Comparison of ENCODE assay signal across 8 cellular contexts in the genomic region with DNA sequence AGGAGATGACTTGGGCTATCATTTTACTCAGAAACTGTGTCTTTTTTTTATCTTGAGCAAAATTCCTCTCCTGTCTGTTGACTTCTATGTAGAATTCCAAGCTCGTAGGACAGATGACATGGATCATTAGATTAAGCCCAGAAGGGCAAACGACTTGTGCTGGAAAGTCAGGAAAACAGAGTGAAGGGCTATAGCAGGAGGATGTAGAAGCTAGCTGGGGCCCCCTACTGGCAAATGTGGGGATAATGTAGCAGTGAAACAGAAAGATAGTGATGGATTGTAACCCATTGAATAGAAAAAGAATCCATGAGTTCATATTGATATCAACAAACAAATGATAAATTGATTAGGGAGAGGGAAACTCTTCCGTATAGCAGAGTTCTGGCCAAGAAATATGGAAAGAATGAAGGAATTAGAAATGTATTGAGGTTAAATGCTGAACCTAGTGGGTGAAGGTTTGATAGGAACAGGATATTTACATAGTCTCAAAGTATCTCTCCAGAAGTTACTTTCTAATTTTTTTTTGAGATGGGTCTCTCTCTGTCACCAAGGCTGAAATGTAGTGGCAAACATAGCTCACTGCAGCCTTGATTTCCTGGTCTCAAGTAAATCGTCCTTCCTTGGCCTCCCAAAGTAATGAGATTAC.
DNase-seq lines count a peak whose midpoint lies in the region; ATAC-seq, FAIRE-seq and TF ChIP-seq lines count a peak whose summit lies in the region.

No MANE protein-coding gene starts in this region.

- TF ChIP-seq CTCF in PC-3 (conservative IDR thresholded peaks at IDR 0.05; ENCODE audit: low read depth, low read length) (peak; percentile 75), cardiac fibroblast (IDR thresholded peaks at IDR 0.05; ENCODE audit: low read depth, low read length) (peak; percentile 91), HepG2 (CRISPR knock-in tag; IDR thresholded peaks at IDR 0.05) (peak; percentile 75), uterus (IDR thresholded peaks at IDR 0.05) (peak; percentile 46 to 74 (median 58))

- intact Hi-C loops in PC-3 (cut with micrococcal nuclease) = no loop called here
- intact Hi-C loops in HepG2 (cut with micrococcal nuclease; ENCODE audit: unreplicated experiment) = loop anchor here (2.0 to 5.0 kb wide), 2 partner anchors 75 to 152 kb away; no protein-coding TSS in a partner anchor
- intact Hi-C loops in uterus (cut with DNase I; ENCODE audit: low total_unique reads) = no loop called here

- H3F3A ChIP-seq in PC-3 (ENCODE audit: low read length, unreplicated experiment) = no peaks in the 10 kb centered on the region

- H2AFZ ChIP-seq in PC-3 (ENCODE audit: low read length) (no peak overlapping the region), HepG2 (ENCODE audit: low read length) (no peak overlapping the region)

- H3K4me1 ChIP-seq in PC-3 (ENCODE audit: insufficient read depth, low read length) (no peaks in the 10 kb centered on the region), HepG2 (ENCODE audit: insufficient read depth, low read length) (peaks cover 36% of the 10 kb centered on the region), uterus (no peaks in the 10 kb centered on the region)

- BruUV-seq in PC-3 (replicated peaks; lab: Mats Ljungman, UMichigan) (no TSS peak), HepG2 (replicated peaks; lab: Mats Ljungman, UMichigan) (no TSS peak)

- H3K79me2 ChIP-seq in PC-3 (ENCODE audit: low read length) (no peaks in the 10 kb centered on the region), HepG2 (ENCODE audit: insufficient read depth, low read length) (no peaks in the 10 kb centered on the region)

- H3K36me3 ChIP-seq in PC-3 (ENCODE audit: low read depth, low read length) = no peaks in the 10 kb centered on the region
- H3K36me3 ChIP-seq in HepG2 (replicated peaks in 1 of 2; ENCODE audit: control insufficient read depth in 1 of 2, insufficient read depth in 2 of 2, low read length in 2 of 2) = no peaks in the 10 kb centered on the region
- H3K36me3 ChIP-seq in uterus = no peaks in the 10 kb centered on the region

- H3K4me2 ChIP-seq in PC-3 (ENCODE audit: low read length) = no peak overlapping the region
- no peak overlapping the region for H3K4me2 ChIP-seq in HepG2 (ENCODE audit: low read depth, low read length)

- no peaks in the 10 kb centered on the region for H3K9me2 ChIP-seq in PC-3 (replicated peaks; ENCODE audit: low read length)

- ATAC-seq in HG03139 (IDR thresholded peaks at IDR 0.05; ENCODE audit: unreplicated experiment) = peak; percentile 77
- peak; percentile 58; the same call in 1 of the 2 replicates for ATAC-seq in PC-3
- ATAC-seq in HepG2 = peak; percentile 73

- TF ChIP-seq POLR2A in HepG2 (IDR thresholded peaks at IDR 0.05; ENCODE audit: insufficient read depth in 1 of 2, low read depth in 2 of 2, low read length in 2 of 2) = no peak
- TF ChIP-seq POLR2A in uterus (IDR thresholded peaks at IDR 0.05) = no peak

- TF ChIP-seq EP300 in HepG2 (IDR thresholded peaks at IDR 0.05; ENCODE audit: low read depth in 2 of 2, low read length in 2 of 2) (no peak), HepG2 (CRISPR knock-in tag; IDR thresholded peaks at IDR 0.05; ENCODE audit: borderline replicate concordance) (no peak)

- 21% methylated on average over 4 of the region's 4 CpGs for WGBS in HepG2 (ENCODE audit: low lambda C conversion rate)

- H3K9me3 ChIP-seq in PC-3 (ENCODE audit: low read length) (no peaks in the 10 kb centered on the region), HepG2 (ENCODE audit: low read length) (no peaks in the 10 kb centered on the region), uterus (no peaks in the 10 kb centered on the region)

- H3K9ac ChIP-seq in PC-3 (ENCODE audit: low read length) = no peak overlapping the region
- no peak overlapping the region for H3K9ac ChIP-seq in HepG2 (ENCODE audit: insufficient read depth, low read depth, low read length)

- CTCF ChIA-PET in PC-3 (lab: Charles Lee) = no interaction called here
- CTCF ChIA-PET in HepG2 (lab: Yijun Ruan, JAX; ENCODE audit: low intra/inter-chr PET ratio, low total read pairs) = interaction anchor here (0.7 to 1.3 kb wide), 2 partner anchors 56 to 152 kb away, joined by 3 to 6 read pairs; no protein-coding TSS in a partner anchor

- H3K27me3 ChIP-seq in PC-3 (ENCODE audit: low read length) = no peaks in the 10 kb centered on the region
- H3K27me3 ChIP-seq in HepG2 (ENCODE audit: control insufficient read depth in 1 of 2, insufficient read depth in 2 of 2, low read length in 2 of 2) = 0 out of 5 replicates have a peak, but pooled peaks cover 0 to 1% of the 10 kb centered on the region in 2 experiments
- no peaks in the 10 kb centered on the region for H3K27me3 ChIP-seq in uterus

- peak; percentile 46 for FAIRE-seq in A204.1 (lab: Jason Lieb, UNC)
- peak; percentile 77 for FAIRE-seq in HepG2 (lab: Jason Lieb, UNC)

- H4K20me1 ChIP-seq in PC-3 (ENCODE audit: low read length) (no peaks in the 10 kb centered on the region), HepG2 (ENCODE audit: insufficient read depth, low read length) (no peaks in the 10 kb centered on the region)

- H3K27ac ChIP-seq in PC-3 (ENCODE audit: low read length) (no peak overlapping the region), HepG2 (ENCODE audit: extremely low read length, insufficient read depth, low read length) (no peak overlapping the region), uterus (no peak overlapping the region)

- DNase-seq in EL (peak; percentile 55), PC-3 (peak; percentile 40), cardiac fibroblast (ENCODE audit: low read depth in 2 of 2) (peak; percentile 59 to 63), HepG2 (ENCODE audit: low spot score) (peak; percentile 54), uterus (peak in 1 of 2 donors; percentile 38)
- DNase-seq in effector CD8-positive, alpha-beta T cell (lab: John Stamatoyannopoulos, UW) = no peak

- POLR2A ChIA-PET in PC-3 (lab: Charles Lee; ENCODE audit: unreplicated experiment) = no interaction called here
- POLR2A ChIA-PET in HepG2 (lab: Yijun Ruan, JAX) = interaction anchor here (1.0 kb wide), 1 partner anchor 17 kb away, joined by 3 read pairs; no protein-coding TSS in a partner anchor

- TF ChIP-seq RAD21 in HepG2 (CRISPR knock-in tag; IDR thresholded peaks at IDR 0.05) = 0 out of 2 replicates have a peak, but pooled peaks have one; percentile 17

- H3K4me3 ChIP-seq in PC-3 (ENCODE audit: low read length) (no peak overlapping the region), cardiac fibroblast (replicated peaks in 1 of 2; ENCODE audit: low read depth in 2 of 2, low read length in 2 of 2) (no peak overlapping the region), HepG2 (replicated peaks in 1 of 3; ENCODE audit: insufficient read depth in 1 of 3, low read depth in 2 of 3, low read length in 3 of 3) (no peak overlapping the region), uterus (no peak overlapping the region)

- in situ Hi-C loops in HepG2 (cut with HindIII; ENCODE audit: extremely low pct_ligation_motif_present, low pct_unique_long_range_greater_than_20kb) = no loop called here

TF ChIP-seq in HepG2, 621 proteins besides CTCF, POLR2A, EP300 and RAD21 (continues in another document):
- no peak for TF ChIP-seq HDAC1 (CRISPR knock-in tag; IDR thresholded peaks at IDR 0.05)
- TF ChIP-seq, protein P1, sequence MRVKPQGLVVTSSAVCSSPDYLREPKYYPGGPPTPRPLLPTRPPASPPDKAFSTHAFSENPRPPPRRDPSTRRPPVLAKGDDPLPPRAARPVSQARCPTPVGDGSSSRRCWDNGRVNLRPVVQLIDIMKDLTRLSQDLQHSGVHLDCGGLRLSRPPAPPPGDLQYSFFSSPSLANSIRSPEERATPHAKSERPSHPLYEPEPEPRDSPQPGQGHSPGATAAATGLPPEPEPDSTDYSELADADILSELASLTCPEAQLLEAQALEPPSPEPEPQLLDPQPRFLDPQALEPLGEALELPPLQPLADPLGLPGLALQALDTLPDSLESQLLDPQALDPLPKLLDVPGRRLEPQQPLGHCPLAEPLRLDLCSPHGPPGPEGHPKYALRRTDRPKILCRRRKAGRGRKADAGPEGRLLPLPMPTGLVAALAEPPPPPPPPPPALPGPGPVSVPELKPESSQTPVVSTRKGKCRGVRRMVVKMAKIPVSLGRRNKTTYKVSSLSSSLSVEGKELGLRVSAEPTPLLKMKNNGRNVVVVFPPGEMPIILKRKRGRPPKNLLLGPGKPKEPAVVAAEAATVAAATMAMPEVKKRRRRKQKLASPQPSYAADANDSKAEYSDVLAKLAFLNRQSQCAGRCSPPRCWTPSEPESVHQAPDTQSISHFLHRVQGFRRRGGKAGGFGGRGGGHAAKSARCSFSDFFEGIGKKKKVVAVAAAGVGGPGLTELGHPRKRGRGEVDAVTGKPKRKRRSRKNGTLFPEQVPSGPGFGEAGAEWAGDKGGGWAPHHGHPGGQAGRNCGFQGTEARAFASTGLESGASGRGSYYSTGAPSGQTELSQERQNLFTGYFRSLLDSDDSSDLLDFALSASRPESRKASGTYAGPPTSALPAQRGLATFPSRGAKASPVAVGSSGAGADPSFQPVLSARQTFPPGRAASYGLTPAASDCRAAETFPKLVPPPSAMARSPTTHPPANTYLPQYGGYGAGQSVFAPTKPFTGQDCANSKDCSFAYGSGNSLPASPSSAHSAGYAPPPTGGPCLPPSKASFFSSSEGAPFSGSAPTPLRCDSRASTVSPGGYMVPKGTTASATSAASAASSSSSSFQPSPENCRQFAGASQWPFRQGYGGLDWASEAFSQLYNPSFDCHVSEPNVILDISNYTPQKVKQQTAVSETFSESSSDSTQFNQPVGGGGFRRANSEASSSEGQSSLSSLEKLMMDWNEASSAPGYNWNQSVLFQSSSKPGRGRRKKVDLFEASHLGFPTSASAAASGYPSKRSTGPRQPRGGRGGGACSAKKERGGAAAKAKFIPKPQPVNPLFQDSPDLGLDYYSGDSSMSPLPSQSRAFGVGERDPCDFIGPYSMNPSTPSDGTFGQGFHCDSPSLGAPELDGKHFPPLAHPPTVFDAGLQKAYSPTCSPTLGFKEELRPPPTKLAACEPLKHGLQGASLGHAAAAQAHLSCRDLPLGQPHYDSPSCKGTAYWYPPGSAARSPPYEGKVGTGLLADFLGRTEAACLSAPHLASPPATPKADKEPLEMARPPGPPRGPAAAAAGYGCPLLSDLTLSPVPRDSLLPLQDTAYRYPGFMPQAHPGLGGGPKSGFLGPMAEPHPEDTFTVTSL (CRISPR knock-in tag; IDR thresholded peaks at IDR 0.05; ENCODE audit: borderline replicate concordance) = no peak
- TF ChIP-seq, protein P2, sequence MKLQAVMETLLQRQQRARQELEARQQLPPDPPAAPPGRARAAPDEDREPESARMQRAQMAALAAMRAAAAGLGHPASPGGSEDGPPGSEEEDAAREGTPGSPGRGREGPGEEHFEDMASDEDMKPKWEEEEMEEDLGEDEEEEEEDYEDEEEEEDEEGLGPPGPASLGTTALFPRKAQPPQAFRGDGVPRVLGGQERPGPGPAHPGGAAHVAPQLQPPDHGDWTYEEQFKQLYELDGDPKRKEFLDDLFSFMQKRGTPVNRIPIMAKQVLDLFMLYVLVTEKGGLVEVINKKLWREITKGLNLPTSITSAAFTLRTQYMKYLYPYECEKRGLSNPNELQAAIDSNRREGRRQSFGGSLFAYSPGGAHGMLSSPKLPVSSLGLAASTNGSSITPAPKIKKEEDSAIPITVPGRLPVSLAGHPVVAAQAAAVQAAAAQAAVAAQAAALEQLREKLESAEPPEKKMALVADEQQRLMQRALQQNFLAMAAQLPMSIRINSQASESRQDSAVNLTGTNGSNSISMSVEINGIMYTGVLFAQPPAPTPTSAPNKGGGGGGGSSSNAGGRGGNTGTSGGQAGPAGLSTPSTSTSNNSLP (IDR thresholded peaks at IDR 0.05; ENCODE audit: low read depth, low read length) = peak; percentile 33; the same call in 1 of the 2 replicates
